ENCODE assay signal across 8 cellular contexts in genomic region chr6:26122402-26122792, GRCh38. TPM values are rescaled to one million over a fixed set of nuclear protein-coding genes. Genes with fewer than 3 reads are reported as not detected.
DNase-seq lines count a peak whose midpoint lies in the region; ATAC-seq, FAIRE-seq and TF ChIP-seq lines count a peak whose summit lies in the region.

No MANE protein-coding gene starts in this region.

- no peak overlapping the region for H2AFZ ChIP-seq in HCT116 (ENCODE audit: low read depth, low read length, poor library complexity, severe bottlenecking)

- peak overlapping the region; percentile 98 for H3K27ac ChIP-seq in A549
- H3K27ac ChIP-seq in HCT116 (ENCODE audit: low read depth, low read length), result peak overlapping the region; percentile 99
- peak overlapping the region; percentile 77 for H3K27ac ChIP-seq in subcutaneous abdominal adipose tissue (ENCODE audit: low read depth, low read length)

- peak overlapping the region; percentile 97 for H3K4me3 Mint-ChIP-seq in activated CD4-positive, alpha-beta memory T cell treated with anti-CD3 and anti-CD28 coated beads, Interleukin-2, amount 10 ng/mL, durations not matched to agents 7 days and 5 days

- H3K27me3 Mint-ChIP-seq in activated CD4-positive, alpha-beta memory T cell treated with anti-CD3 and anti-CD28 coated beads, Interleukin-2, amount 10 ng/mL, durations not matched to agents 7 days and 5 days, result no peaks in the 10 kb centered on the region

- TF ChIP-seq EP300 in A549 (IDR thresholded peaks at IDR 0.05), result no peak

- no peaks in the 10 kb centered on the region for H4K20me1 ChIP-seq in HCT116 (ENCODE audit: insufficient read depth)

- TF ChIP-seq CTCF in A549 (IDR thresholded peaks at IDR 0.05) (no peak), HCT116 (IDR thresholded peaks at IDR 0.05 in 2 of 3, conservative IDR thresholded peaks at IDR 0.05 in 1 of 3; ENCODE audit: borderline replicate concordance in 1 of 3, insufficient read depth in 1 of 3, low read depth in 2 of 3, low read length in 2 of 3) (no peak), GM10266 (IDR thresholded peaks at IDR 0.05; ENCODE audit: control insufficient read depth, insufficient read depth, low read depth, missing control alignments) (no peak)

- DNase-seq in A549 (ENCODE audit: low read depth in 1 of 2, low spot score in 1 of 2) (peak in 1 of 2 experiments; percentile 74), HCT116 (ENCODE audit: low read depth, low spot score) (no peak), NCI-H1417 treated with DMSO at 0.1 percent for 48 hours (lab: John Stamatoyannopoulos, UW) (no peak), GM10266 (ENCODE audit: extremely low spot score) (no peak), DMS79 (lab: John Stamatoyannopoulos, UW) (no peak)
- DNase-seq in activated CD4-positive, alpha-beta memory T cell treated with anti-CD3 and anti-CD28 coated beads, Interleukin-2, amount 10 ng/mL, durations not matched to agents 7 days and 5 days, result peak; percentile 33

- H3K9me3 Mint-ChIP-seq in activated CD4-positive, alpha-beta memory T cell treated with anti-CD3 and anti-CD28 coated beads, Interleukin-2, amount 10 ng/mL, durations not matched to agents 7 days and 5 days, result no peaks in the 10 kb centered on the region

- no peak for TF ChIP-seq RAD21 in A549 (conservative IDR thresholded peaks at IDR 0.05 in 1 of 2, IDR thresholded peaks at IDR 0.05 in 1 of 2)
- TF ChIP-seq RAD21 in HCT116 (IDR thresholded peaks at IDR 0.05; ENCODE audit: low read depth), result no peak

- peak in 1 of 2 experiments; percentile 25; a peak in 3 of 6 replicates for ATAC-seq in A549
- no peak for ATAC-seq in HCT116

- H3K79me2 ChIP-seq in HCT116 (ENCODE audit: insufficient read depth, low read length), result peaks cover 23% of the 10 kb centered on the region

- H3K9ac ChIP-seq in HCT116 (ENCODE audit: low read length) (peak overlapping the region; percentile 94), subcutaneous abdominal adipose tissue (ENCODE audit: low read length in 5 of 5) (peak overlapping the region in 2 of 5 donors; percentile 59 to 82)

- peaks cover 35% of the 10 kb centered on the region for H3K4me1 Mint-ChIP-seq in activated CD4-positive, alpha-beta memory T cell treated with anti-CD3 and anti-CD28 coated beads, Interleukin-2, amount 10 ng/mL, durations not matched to agents 7 days and 5 days

- H3K4me3 ChIP-seq in A549, result peak overlapping the region; percentile 40
- H3K4me3 ChIP-seq in HCT116 (replicated peaks in 1 of 2; ENCODE audit: low read depth in 1 of 2, low read length in 2 of 2), result peak overlapping the region; percentile 30 to 70
- H3K4me3 ChIP-seq in iPS-11a (ENCODE audit: low read depth, low read length), result peak overlapping the region; percentile 100
- peak overlapping the region; percentile 91 to 100 (median 99) for H3K4me3 ChIP-seq in subcutaneous abdominal adipose tissue (ENCODE audit: low read depth in 1 of 5, low read length in 5 of 5)

- CTCF ChIA-PET in A549 (lab: Yijun Ruan, JAX) (no interaction called here), HCT116 (lab: Charles Lee) (no interaction called here)
- CTCF ChIA-PET in activated CD4-positive, alpha-beta memory T cell treated with anti-CD3 and anti-CD28 coated beads, Interleukin-2, amount 10 ng/mL, durations not matched to agents 7 days and 5 days (lab: Charles Lee), result interaction anchor here (0.9 to 3.3 kb wide), 7 partner anchors 13 to 112 kb away, joined by 3 to 65 read pairs (median 7); a partner anchor contains a TSS

- H3K9me3 ChIP-seq in A549 (no peaks in the 10 kb centered on the region), HCT116 (ENCODE audit: control insufficient read depth in 1 of 2, insufficient read depth in 1 of 2, low read depth in 1 of 2, low read length in 2 of 2) (no peaks in the 10 kb centered on the region), subcutaneous abdominal adipose tissue (ENCODE audit: control insufficient read depth in 5 of 5, low read length in 5 of 5) (no peaks in the 10 kb centered on the region)

- H3K4me1 ChIP-seq in A549, result peaks cover 39% of the 10 kb centered on the region
- peaks cover 47 to 69% of the 10 kb centered on the region in 2 experiments for H3K4me1 ChIP-seq in HCT116 (ENCODE audit: control insufficient read depth in 1 of 2, insufficient read depth in 2 of 2, low read length in 2 of 2)
- peaks cover 0 to 34% (median 18%) of the 10 kb centered on the region in 5 donors for H3K4me1 ChIP-seq in subcutaneous abdominal adipose tissue (ENCODE audit: control insufficient read depth in 5 of 5, insufficient read depth in 5 of 5, low read length in 5 of 5)

- intact Hi-C loops in HCT116 (cut with micrococcal nuclease), result loop anchor here (1.0 to 2.0 kb wide), 2 partner anchors 19 to 96 kb away; a partner anchor contains a TSS

- POLR2A ChIA-PET in A549 (lab: Yijun Ruan, JAX), result interaction anchor here (0.6 to 6.3 kb wide), 16 partner anchors 14 to 1771 kb away, joined by 3 to 350 read pairs (median 12); partner anchors contain the start of gene TRIM38
- POLR2A ChIA-PET in HCT116 (lab: Charles Lee), result interaction anchor here (1.4 to 7.0 kb wide), 17 partner anchors 9 to 1771 kb away, joined by 6 to 571 read pairs (median 41); partner anchors contain the start of gene HFE
- POLR2A ChIA-PET in activated CD4-positive, alpha-beta memory T cell treated with anti-CD3 and anti-CD28 coated beads, Interleukin-2, amount 10 ng/mL, durations not matched to agents 7 days and 5 days (lab: Charles Lee), result interaction anchor here (0.8 to 11.9 kb wide), 39 partner anchors 8 to 1771 kb away, joined by 3 to 2087 read pairs (median 48); partner anchors contain the start of genes HFE and HMGN4

- no peaks in the 10 kb centered on the region for H3K27me3 ChIP-seq in HCT116 (ENCODE audit: insufficient read depth, low read length)
- no peaks in the 10 kb centered on the region for H3K27me3 ChIP-seq in subcutaneous abdominal adipose tissue (ENCODE audit: control insufficient read depth in 5 of 5, insufficient read depth in 4 of 5, low read length in 5 of 5)

- WGBS in A549 (ENCODE audit: missing lambda C conversion rate), result 7% methylated on average over 6 of the region's 6 CpGs

- BruUV-seq in HCT116 (replicated peaks; lab: Mats Ljungman, UMichigan), result no TSS peak

- no peak for FAIRE-seq in A549 (lab: Jason Lieb, UNC)

- peaks cover 44% of the 10 kb centered on the region for H3K36me3 Mint-ChIP-seq in activated CD4-positive, alpha-beta memory T cell treated with anti-CD3 and anti-CD28 coated beads, Interleukin-2, amount 10 ng/mL, durations not matched to agents 7 days and 5 days (ENCODE audit: low read depth)

- RAD21 ChIA-PET in HCT116 (lab: Charles Lee; ENCODE audit: low non-redundant PET in 1 of 2, low total read pairs in 2 of 2, uncharacterized antibody in 2 of 2, unreplicated experiment in 2 of 2), result no interaction called here

- TF ChIP-seq POLR2A in A549 (IDR thresholded peaks at IDR 0.05; ENCODE audit: low read length) (no peak), HCT116 (IDR thresholded peaks at IDR 0.05; ENCODE audit: borderline replicate concordance, extremely low read depth, insufficient read depth, insufficient read length) (no peak)

- H3K4me2 ChIP-seq in A549, result peak overlapping the region; percentile 85
- H3K4me2 ChIP-seq in HCT116 (ENCODE audit: low read length), result peak overlapping the region; percentile 82

- H3K36me3 ChIP-seq in HCT116 (ENCODE audit: control insufficient read depth in 1 of 2, insufficient read depth in 2 of 2, low read length in 2 of 2), result no peaks in the 10 kb centered on the region; a peak in 1 of 4 replicates
- no peaks in the 10 kb centered on the region for H3K36me3 ChIP-seq in subcutaneous abdominal adipose tissue (ENCODE audit: control insufficient read depth in 5 of 5, insufficient read depth in 5 of 5, low read length in 5 of 5)

- no peaks in the 10 kb centered on the region for H3K9me2 ChIP-seq in HCT116 (ENCODE audit: insufficient read depth)

- H3K27ac Mint-ChIP-seq in activated CD4-positive, alpha-beta memory T cell treated with anti-CD3 and anti-CD28 coated beads, Interleukin-2, amount 10 ng/mL, durations not matched to agents 7 days and 5 days, result peak overlapping the region; percentile 100

TF ChIP-seq in A549, 52 proteins besides CTCF, POLR2A, EP300 and RAD21:
- no peak for TF ChIP-seq MYC (IDR thresholded peaks at IDR 0.05; ENCODE audit: borderline replicate concordance, low read length)
- TF ChIP-seq ATOH8 (CRISPR knock-in tag; IDR thresholded peaks at IDR 0.05; ENCODE audit: low read depth), result 0 out of 2 replicates have a peak, but pooled peaks have one; percentile 24

TF ChIP-seq in HCT116, 20 proteins besides CTCF, POLR2A, EP300 and RAD21 (continues in another document):
- TF ChIP-seq EGR1 (IDR thresholded peaks at IDR 0.05; ENCODE audit: low read depth) (no peak), EZH2phosphoT487 (IDR thresholded peaks at IDR 0.05; ENCODE audit: borderline replicate concordance) (no peak), SRF (IDR thresholded peaks at IDR 0.05; ENCODE audit: low read depth) (no peak)

RNA-seq across cellular contexts. Expression of gene HFE, which starts 35.2 kb away (rescaled TPM):
- polyA plus RNA-seq in A549 (2011; rRNA removed), result 31.7 and 35.9 TPM in 2 replicates
- 14.3 and 14.8 TPM in 2 replicates for polyA plus RNA-seq in A549 (2012; cell fraction: cytosol; rRNA removed)
- 16.5 and 16.8 TPM in 2 replicates for polyA plus RNA-seq in A549 (2012; cell fraction: nucleus; rRNA removed)
- 15.5 to 19.9 TPM (median 18.1 TPM) in 3 replicates for polyA plus RNA-seq in A549 (2017; fragmentation: RNase III; extraction: RNeasy Plus Mini Kit Qiagen cat#74134 plus additional on column Dnase treatment)
- 25.1 and 35.6 TPM in 2 replicates for polyA minus RNA-seq in A549 (2011; rRNA and poly(A)+ RNA removed)
- total RNA-seq in HCT116 (2021; ENCODE audit: unreplicated experiment), result 9.8 TPM
- 12.0 and 13.4 TPM in 2 replicates for polyA plus RNA-seq in HCT116 (2012)
- 1 to 10 TPM; 3.1 to 3.4 TPM for total RNA-seq in activated CD4-positive, alpha-beta memory T cell treated with anti-CD3 and anti-CD28 coated beads, Interleukin-2, amount 10 ng/mL, durations not matched to agents 7 days and 5 days

Comparison
In these comparisons a context has a peak if more than half of its experiments do, and no peak if none do; other contexts are left out.
1. H3K4me3 ChIP-seq: peak in every context shown above with its lines; median percentile 100 in iPS-11a; 99 in subcutaneous abdominal adipose tissue; 50 in HCT116; 40 in A549.